In the genomic region with DNA sequence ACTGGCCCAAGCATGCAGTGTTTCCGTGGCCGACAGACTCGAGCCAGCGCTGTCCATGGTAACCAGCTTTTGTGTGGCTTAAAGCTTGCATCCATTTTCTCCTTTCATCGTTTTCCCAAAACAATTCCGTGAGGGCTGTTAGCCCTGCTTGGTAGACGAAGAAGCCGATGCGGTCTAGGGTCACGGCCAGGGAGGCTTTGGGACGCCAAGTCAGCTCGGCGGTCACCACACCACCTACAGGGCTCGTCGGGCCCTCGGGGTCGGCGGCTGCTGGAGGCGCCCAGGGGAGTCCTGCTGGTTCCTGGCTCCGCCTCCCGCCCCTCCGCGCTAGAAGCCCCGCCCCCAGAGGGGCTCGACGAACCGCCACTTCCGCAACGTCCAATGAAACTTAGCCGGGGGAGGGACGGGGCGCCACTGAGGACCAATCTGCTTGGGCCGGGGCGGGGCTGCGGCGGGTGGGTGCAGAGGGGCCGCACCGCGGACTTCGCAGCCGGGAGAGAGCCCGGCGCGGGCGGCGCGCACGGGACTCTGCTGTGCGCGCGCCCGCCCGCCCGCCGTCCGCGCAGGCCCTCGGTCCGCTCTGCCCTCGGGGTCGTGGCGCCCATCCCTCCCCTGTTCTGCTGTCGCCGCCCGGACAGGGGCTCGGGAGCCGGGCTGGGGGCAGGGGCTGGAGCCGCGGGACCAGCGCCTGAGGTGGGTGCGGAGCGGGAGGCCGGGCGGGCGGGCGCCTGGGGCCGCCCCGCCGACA, we compare ENCODE assay signal across 8 cellular contexts. TPM values are rescaled to one million over a fixed set of nuclear protein-coding genes. Genes with fewer than 3 reads are reported as not detected.
DNase-seq lines count a peak whose midpoint lies in the region; ATAC-seq and TF ChIP-seq lines count a peak whose summit lies in the region.

A gene with protein sequence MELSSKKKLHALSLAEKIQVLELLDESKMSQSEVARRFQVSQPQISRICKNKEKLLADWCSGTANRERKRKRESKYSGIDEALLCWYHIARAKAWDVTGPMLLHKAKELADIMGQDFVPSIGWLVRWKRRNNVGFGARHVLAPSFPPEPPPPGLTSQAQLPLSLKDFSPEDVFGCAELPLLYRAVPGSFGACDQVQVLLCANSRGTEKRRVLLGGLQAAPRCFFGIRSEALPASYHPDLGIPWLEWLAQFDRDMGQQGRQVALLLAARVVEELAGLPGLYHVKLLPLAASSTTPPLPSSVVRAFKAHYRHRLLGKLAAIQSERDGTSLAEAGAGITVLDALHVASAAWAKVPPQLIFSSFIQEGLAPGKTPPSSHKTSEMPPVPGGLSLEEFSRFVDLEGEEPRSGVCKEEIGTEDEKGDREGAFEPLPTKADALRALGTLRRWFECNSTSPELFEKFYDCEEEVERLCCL (plus strand): TSS at position 487 of the 748 bp plus-strand sequence. CDS start 1,058 bp downstream, outside the sequence.

- no peak for TF ChIP-seq CTCF in LNCaP clone FGC (IDR thresholded peaks at IDR 0.05; ENCODE audit: control insufficient read depth, extremely low read depth, insufficient read depth)

- H3K27ac Mint-ChIP-seq in activated T-helper 17 cell treated with anti-CD3 and anti-CD28 coated beads, Interleukin-2, amount 50 U/mL, for 72 hours: peak within 1 kb of the TSS; percentile 78
- peak within 1 kb of the TSS; percentile 71 to 85 for H3K27ac Mint-ChIP-seq in natural killer cell treated with Interleukin-12 subunit alpha and Interleukin-12 subunit beta and Interleukin-15 and Interleukin-18, amount 100 ng/mL, for 72 hours

- H3K4me3 ChIP-seq in LNCaP clone FGC (ENCODE audit: low read depth, low read length): peak within 1 kb of the TSS; percentile 57

- H3K27me3 Mint-ChIP-seq in activated T-helper 17 cell treated with anti-CD3 and anti-CD28 coated beads, Interleukin-2, amount 50 U/mL, for 72 hours: no peaks in the 10 kb centered on the region
- H3K27me3 Mint-ChIP-seq in natural killer cell treated with Interleukin-12 subunit alpha and Interleukin-12 subunit beta and Interleukin-15 and Interleukin-18, amount 100 ng/mL, for 72 hours: no peaks in the 10 kb centered on the region

- H3K4me3 Mint-ChIP-seq in activated T-helper 17 cell treated with anti-CD3 and anti-CD28 coated beads, Interleukin-2, amount 50 U/mL, for 72 hours: peak within 1 kb of the TSS; percentile 85
- peak within 1 kb of the TSS; percentile 86 for H3K4me3 Mint-ChIP-seq in natural killer cell treated with Interleukin-12 subunit alpha and Interleukin-12 subunit beta and Interleukin-15 and Interleukin-18, amount 100 ng/mL, for 72 hours

- DNase-seq in Daoy (ENCODE audit: low read depth) (peak; percentile 97), GOT3 (lab: John Stamatoyannopoulos, UW) (peak; percentile 71), LNCaP clone FGC (ENCODE audit: low read depth) (peak; percentile 79), RPMI7951 (ENCODE audit: low read depth) (peak; percentile 94), fibroblast of peridontal ligament (ENCODE audit: extremely low read depth) (peak; percentile 85)
- DNase-seq in natural killer cell treated with Interleukin-12 subunit alpha and Interleukin-12 subunit beta and Interleukin-15 and Interleukin-18, amount 100 ng/mL, for 72 hours (ENCODE audit: low spot score): peak; percentile 96
- peak; percentile 86 to 97 (median 94) for DNase-seq in stimulated activated naive CD4-positive, alpha-beta T cell (lab: John Stamatoyannopoulos, UW)

- H3K9me3 Mint-ChIP-seq in activated T-helper 17 cell treated with anti-CD3 and anti-CD28 coated beads, Interleukin-2, amount 50 U/mL, for 72 hours: no peaks in the 10 kb centered on the region
- H3K9me3 Mint-ChIP-seq in natural killer cell treated with Interleukin-12 subunit alpha and Interleukin-12 subunit beta and Interleukin-15 and Interleukin-18, amount 100 ng/mL, for 72 hours: no peaks in the 10 kb centered on the region

- ATAC-seq in activated T-helper 17 cell treated with anti-CD3 and anti-CD28 coated beads, Interleukin-2, amount 50 U/mL, for 72 hours (replicated peaks): peak; percentile 98
- peak; percentile 98 to 99 for ATAC-seq in natural killer cell treated with Interleukin-12 subunit alpha and Interleukin-12 subunit beta and Interleukin-15 and Interleukin-18, amount 100 ng/mL, for 72 hours

- H3K4me1 Mint-ChIP-seq in activated T-helper 17 cell treated with anti-CD3 and anti-CD28 coated beads, Interleukin-2, amount 50 U/mL, for 72 hours: peaks cover 8% of the 10 kb centered on the region
- peaks cover 14 to 18% of the 10 kb centered on the region in 2 donors for H3K4me1 Mint-ChIP-seq in natural killer cell treated with Interleukin-12 subunit alpha and Interleukin-12 subunit beta and Interleukin-15 and Interleukin-18, amount 100 ng/mL, for 72 hours (ENCODE audit: low read depth in 2 of 2)

- H3K36me3 Mint-ChIP-seq in activated T-helper 17 cell treated with anti-CD3 and anti-CD28 coated beads, Interleukin-2, amount 50 U/mL, for 72 hours (ENCODE audit: low read depth): peaks cover 38% of the 10 kb centered on the region
- H3K36me3 Mint-ChIP-seq in natural killer cell treated with Interleukin-12 subunit alpha and Interleukin-12 subunit beta and Interleukin-15 and Interleukin-18, amount 100 ng/mL, for 72 hours: peaks cover 6% of the 10 kb centered on the region

RNA-seq across cellular contexts. Expression of the gene that starts here (rescaled TPM):
- total RNA-seq in Daoy (2014; rRNA removed; shearing (Covaris generic)): 0.34 and 0.42 TPM in 2 replicates
- total RNA-seq in RPMI7951 (2014; rRNA removed; shearing (Covaris generic)): 0.20 and 0.24 TPM in 2 replicates
- total RNA-seq in activated T-helper 17 cell treated with anti-CD3 and anti-CD28 coated beads, Interleukin-2, amount 50 U/mL, for 72 hours: 1 to 10 TPM in 1 of 2 donors, under 1 TPM in 1; 0.95 to 1.5 TPM
- 1 to 10 TPM in 1 of 2 donors, under 1 TPM in 1; 0.59 to 1.3 TPM for total RNA-seq in natural killer cell treated with Interleukin-12 subunit alpha and Interleukin-12 subunit beta and Interleukin-15 and Interleukin-18, amount 100 ng/mL, for 72 hours

Comparison
In these comparisons a context has a peak if more than half of its experiments do, and no peak if none do; other contexts are left out.
1. Peak in every context shown above with its lines: DNase-seq, ATAC-seq and H3K4me3 ChIP-seq.
2. Peak in DNase-seq in Daoy; RNA of the gene not detected or under 1 TPM.
3. Peak in DNase-seq in RPMI7951; RNA of the gene not detected or under 1 TPM.